35 cellular contexts compared by ENCODE assay signal in the genomic region with DNA sequence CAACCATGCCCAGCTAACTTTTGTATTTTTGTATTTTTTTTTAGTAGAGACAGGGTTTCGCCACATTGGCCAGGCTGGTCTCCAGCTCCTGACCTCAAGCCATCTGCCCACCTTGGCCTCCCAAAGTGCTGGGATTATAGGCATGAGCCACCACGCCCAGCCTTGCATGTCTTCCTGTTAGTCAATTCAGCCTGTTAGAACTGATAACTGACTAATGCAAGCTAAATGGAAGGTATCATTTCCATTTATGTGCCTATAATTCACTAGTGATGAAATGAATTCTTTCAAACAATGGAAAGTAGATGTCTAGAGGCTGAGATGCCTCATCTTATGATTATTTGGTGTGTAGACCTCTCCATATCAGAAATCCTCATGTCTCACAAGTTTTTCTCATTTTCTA.
"Had no signal": no experiment of that assay in that cellular context is flagged by ENCODE, and none has a peak within 500 bp of the region (broad histone marks: within the 10 kb centered on the region; RNA-seq: fewer than 3 reads in every experiment).

No MANE protein-coding gene starts in this region.

- H3K9me3 ChIP-seq: ascending aorta, MG63, Peyer's patch, SJSA1, SK-N-SH had no signal

- H3K27ac Mint-ChIP-seq: activated CD4-positive, alpha-beta T cell treated with anti-CD3 and anti-CD28 coated beads for 36 hours; activated CD4-positive, alpha-beta T cell treated with anti-CD3 and anti-CD28 coated beads, Interleukin-2, amount 10 ng/mL, durations not matched to agents 7 days and 5 days; activated CD8-positive, alpha-beta T cell treated with anti-CD3 and anti-CD28 coated beads, Interleukin-2, amount 10 ng/mL, durations not matched to agents 7 days and 5 days; activated naive CD8-positive, alpha-beta T cell treated with anti-CD3 and anti-CD28 coated beads for 36 hours; WTC11 had no signal

- H3K27ac ChIP-seq: ascending aorta, Peyer's patch, SJSA1 had no signal

- ATAC-seq: activated CD4-positive, alpha-beta T cell treated with anti-CD3 and anti-CD28 coated beads for 36 hours; activated CD4-positive, CD25-positive, alpha-beta regulatory T cell treated with anti-CD3 and anti-CD28 coated beads, Interleukin-2, amount 50 U/mL, for 24 hours; activated CD8-positive, alpha-beta T cell treated with anti-CD3 and anti-CD28 coated beads, Interleukin-2, amount 10 ng/mL, durations not matched to agents 7 days and 5 days; PC-3; WTC11 had no signal

- H3K4me3 ChIP-seq: ascending aorta, MG63, Peyer's patch, SJSA1 had no signal

- H3K27me3 ChIP-seq: ascending aorta, MG63, Peyer's patch, SJSA1 had no signal

- H3K27me3 Mint-ChIP-seq: activated CD4-positive, alpha-beta T cell treated with anti-CD3 and anti-CD28 coated beads for 36 hours; activated CD4-positive, alpha-beta T cell treated with anti-CD3 and anti-CD28 coated beads, Interleukin-2, amount 10 ng/mL, durations not matched to agents 7 days and 5 days; activated naive CD8-positive, alpha-beta T cell treated with anti-CD3 and anti-CD28 coated beads for 36 hours; activated T-cell treated with anti-CD3 and anti-CD28 coated beads, Interleukin-2, amount 50 U/mL, for 24 hours had no signal

- H3K4me3 Mint-ChIP-seq: activated CD4-positive, alpha-beta T cell treated with anti-CD3 and anti-CD28 coated beads for 36 hours; activated CD4-positive, alpha-beta T cell treated with anti-CD3 and anti-CD28 coated beads, Interleukin-2, amount 10 ng/mL, durations not matched to agents 7 days and 5 days; activated CD8-positive, alpha-beta T cell treated with anti-CD3 and anti-CD28 coated beads, Interleukin-2, amount 10 ng/mL, durations not matched to agents 7 days and 5 days; activated naive CD8-positive, alpha-beta T cell treated with anti-CD3 and anti-CD28 coated beads for 36 hours; activated T-cell treated with anti-CD3 and anti-CD28 coated beads, Interleukin-2, amount 50 U/mL, for 24 hours; WTC11 had no signal

- H3K4me1 ChIP-seq: ascending aorta, Peyer's patch, SJSA1 had no signal

- H3K4me1 Mint-ChIP-seq: activated CD4-positive, alpha-beta T cell treated with anti-CD3 and anti-CD28 coated beads for 36 hours; activated CD4-positive, alpha-beta T cell treated with anti-CD3 and anti-CD28 coated beads, Interleukin-2, amount 10 ng/mL, durations not matched to agents 7 days and 5 days; activated naive CD8-positive, alpha-beta T cell treated with anti-CD3 and anti-CD28 coated beads for 36 hours; WTC11 had no signal

- DNase-seq: activated CD4-positive, alpha-beta T cell treated with anti-CD3 and anti-CD28 coated beads for 36 hours; activated CD4-positive, alpha-beta T cell treated with anti-CD3 and anti-CD28 coated beads, Interleukin-2, amount 10 ng/mL, durations not matched to agents 7 days and 5 days; activated CD4-positive, alpha-beta T cell treated with anti-CD3 and anti-CD28 coated beads, Interleukin-2, amount 50 U/mL, for 48 hours; activated CD8-positive, alpha-beta T cell treated with anti-CD3 and anti-CD28 coated beads, Interleukin-2, amount 10 ng/mL, durations not matched to agents 7 days and 5 days; activated effector memory CD4-positive, alpha-beta T cell treated with anti-CD3 and anti-CD28 coated beads, Interleukin-2, amount 50 U/mL, for 16 hours; activated naive CD4-positive, alpha-beta T cell; activated naive CD4-positive, alpha-beta T cell treated with anti-CD3 and anti-CD28 coated beads, Interleukin-2, amount 50 U/mL, for 16 hours; activated naive CD8-positive, alpha-beta T cell treated with anti-CD3 and anti-CD28 coated beads for 36 hours; activated T-cell treated with anti-CD3 and anti-CD28 coated beads, Interleukin-2, amount 50 U/mL, for 24 hours; amniotic stem cell; central memory CD4-positive, alpha-beta T cell; Kasumi-1; KG1; MG63; NCI-H1048; NCI-H1105 treated with DMSO at 0.1 percent for 48 hours; NCI-H1436; NCI-H1694; NCI-H1930; NCI-H2081 treated with DMSO at 0.1 percent for 48 hours; NCI-H226; NCI-H446 treated with DMSO at 0.1 percent for 48 hours; NCI-H524; NCI-H69; NK-92 treated with Interleukin-12 subunit alpha and Interleukin-12 subunit beta, amount 100 ng/mL, for 24 hours; PC-3; Peyer's patch; RPMI8226; SHP77 treated with DMSO at 0.1 percent for 48 hours; SK-N-SH; T1000 had no signal

- H3K4me2 ChIP-seq: SK-N-SH had no signal
